Comparison of ENCODE assay signal across 8 cellular contexts in the genomic region with DNA sequence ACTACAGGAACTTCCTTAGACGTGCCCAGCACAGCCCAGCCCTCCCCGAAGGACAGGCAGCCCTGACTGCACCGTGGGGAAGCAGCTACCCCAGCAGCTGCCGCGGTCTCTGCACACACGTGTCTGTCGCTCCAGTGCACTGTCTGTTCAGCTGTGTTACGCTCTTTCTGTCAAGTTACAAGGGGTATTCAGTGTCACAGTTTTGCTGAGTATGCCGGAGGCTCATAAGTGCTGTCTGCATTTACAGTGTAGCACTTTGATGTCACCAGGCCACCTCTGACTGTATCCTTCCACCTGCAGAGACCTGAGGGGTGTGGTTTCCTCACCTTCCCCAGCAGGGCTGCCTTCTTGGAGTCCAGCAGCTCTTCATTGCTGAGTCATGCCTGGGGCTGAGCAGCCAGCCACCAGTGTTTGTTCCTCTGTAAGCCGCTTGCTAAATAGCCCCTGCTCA.
DNase-seq lines count a peak whose midpoint lies in the region; ATAC-seq and TF ChIP-seq lines count a peak whose summit lies in the region.

No MANE protein-coding gene starts in this region.

- TF ChIP-seq CTCF in fibroblast of pulmonary artery (IDR thresholded peaks at IDR 0.05; ENCODE audit: low read length, missing control alignments) = no peak
- no peak for TF ChIP-seq CTCF in type B pancreatic cell (conservative IDR thresholded peaks at IDR 0.05)

- peaks cover under 1% of the 10 kb centered on the region for H3K4me1 Mint-ChIP-seq in type B pancreatic cell (ENCODE audit: unreplicated experiment)

- DNase-seq in A172 (ENCODE audit: low spot score) (peak; percentile 49), NCI-H510A (lab: John Stamatoyannopoulos, UW) (peak; percentile 82), fibroblast of pulmonary artery (ENCODE audit: low read depth) (peak; percentile 31), type B pancreatic cell (ENCODE audit: extremely low spot score, unreplicated experiment) (no peak), foreskin melanocyte (no peak)

- H3K9me3 Mint-ChIP-seq in type B pancreatic cell = no peaks in the 10 kb centered on the region

- H3K27ac Mint-ChIP-seq in type B pancreatic cell = peak overlapping the region; percentile 90

- H3K4me3 Mint-ChIP-seq in type B pancreatic cell = no peak overlapping the region

- H3K27me3 Mint-ChIP-seq in type B pancreatic cell = no peaks in the 10 kb centered on the region

- peak; percentile 47 for ATAC-seq in GM18519 (IDR thresholded peaks at IDR 0.05; ENCODE audit: low FRiP score, unreplicated experiment)
- peak; percentile 47 for ATAC-seq in HG02970 (IDR thresholded peaks at IDR 0.05; ENCODE audit: low FRiP score, unreplicated experiment)
- ATAC-seq in SK-N-SH treated with all-trans-retinoic acid at 6 μM for 48 hours = no peak; the same call in 2 of the 3 replicates

- H3K4me3 ChIP-seq in fibroblast of pulmonary artery (replicated peaks; ENCODE audit: low read depth, low read length) = no peak overlapping the region

- H3K36me3 Mint-ChIP-seq in type B pancreatic cell = peaks cover 12% of the 10 kb centered on the region

TF ChIP-seq in SK-N-SH treated with all-trans-retinoic acid at 6 μM for 48 hours, 23 proteins besides CTCF, POLR2A, EP300 and RAD21:
- TF ChIP-seq TCF4 (CRISPR knock-in tag; IDR thresholded peaks at IDR 0.05; ENCODE audit: borderline replicate concordance) = no peak
- TF ChIP-seq TOX (CRISPR knock-in tag; IDR thresholded peaks at IDR 0.05; ENCODE audit: borderline replicate concordance) = no peak
- TF ChIP-seq ESRRG (CRISPR knock-in tag; IDR thresholded peaks at IDR 0.05) = no peak
- TF ChIP-seq ISL1 (CRISPR knock-in tag; IDR thresholded peaks at IDR 0.05) = no peak
- no peak for TF ChIP-seq SNAI2 (CRISPR knock-in tag; IDR thresholded peaks at IDR 0.05)
- no peak for TF ChIP-seq ZFP30 (CRISPR knock-in tag; IDR thresholded peaks at IDR 0.05)
- TF ChIP-seq CSRNP3 (CRISPR knock-in tag; IDR thresholded peaks at IDR 0.05) = no peak
- TF ChIP-seq RARB (CRISPR knock-in tag; IDR thresholded peaks at IDR 0.05) = no peak
- TF ChIP-seq ARNTL (CRISPR knock-in tag; IDR thresholded peaks at IDR 0.05; ENCODE audit: borderline replicate concordance, low read depth) = no peak
- TF ChIP-seq PATZ1 (CRISPR knock-in tag; IDR thresholded peaks at IDR 0.05; ENCODE audit: borderline replicate concordance) = no peak

Comparison
In these comparisons a context has a peak if more than half of its experiments do, and no peak if none do; other contexts are left out.
1. DNase-seq: peak in A172 (single experiment), NCI-H510A (single experiment) and fibroblast of pulmonary artery (single experiment); none in type B pancreatic cell (single experiment) and foreskin melanocyte (single experiment).